11 cellular contexts compared by ENCODE assay signal in the genomic region with DNA sequence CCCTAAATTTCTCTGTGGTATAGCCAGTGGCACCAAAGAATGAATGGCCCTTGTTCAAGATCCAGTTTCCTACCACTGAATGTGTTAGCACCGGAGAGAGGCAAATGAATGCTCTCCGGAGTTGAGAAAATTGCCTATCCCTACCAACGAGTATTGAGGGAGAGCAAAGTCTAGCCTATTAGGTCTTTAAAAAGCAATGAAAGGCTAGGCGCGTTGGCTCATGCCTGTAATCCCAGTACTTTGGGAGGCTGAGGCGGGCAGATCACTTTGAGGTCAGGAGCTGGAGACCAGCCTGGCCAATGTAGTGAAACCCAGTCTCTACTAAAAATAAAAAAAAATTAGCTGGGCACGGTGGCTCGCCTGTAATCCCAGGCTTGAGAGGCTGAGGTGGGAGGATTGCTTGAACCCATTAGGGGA. TPM values are rescaled to one million over a fixed set of nuclear protein-coding genes. Genes with fewer than 3 reads are reported as not detected.
DNase-seq lines count a peak whose midpoint lies in the region; ATAC-seq, FAIRE-seq and TF ChIP-seq lines count a peak whose summit lies in the region.
"Had no signal": no experiment of that assay in that cellular context is flagged by ENCODE, and none has a peak within 500 bp of the region (broad histone marks: within the 10 kb centered on the region; RNA-seq: fewer than 3 reads in every experiment).

No MANE protein-coding gene starts in this region.

- no peak for TF ChIP-seq POLR2A in spleen (IDR thresholded peaks at IDR 0.05)

- peak overlapping the region; percentile 92 for H2AFZ ChIP-seq in astrocyte (ENCODE audit: low read depth, low read length)

- peaks cover 0 to 2% of the 10 kb centered on the region in 2 donors for H3K36me3 Mint-ChIP-seq in CD14-positive monocyte
- H3K36me3 Mint-ChIP-seq in astrocyte (ENCODE audit: low read depth, unreplicated experiment) = peaks cover 4% of the 10 kb centered on the region
- H3K36me3 Mint-ChIP-seq in naive B cell = no peaks in the 10 kb centered on the region

- H3K4me3 ChIP-seq in HAP-1 (peak overlapping the region; percentile 51), astrocyte (ENCODE audit: insufficient read depth, low read depth, low read length) (no peak overlapping the region), spleen (peak overlapping the region in 2 of 8 donors; percentile 54 to 79)

- H3K27me3 ChIP-seq in HAP-1 (ENCODE audit: low read depth) (no peaks in the 10 kb centered on the region), astrocyte (ENCODE audit: insufficient read depth, low read length) (peaks cover 5% of the 10 kb centered on the region), spleen (replicated peaks in 1 of 7) (peaks cover 0 to 28% (median 7%) of the 10 kb centered on the region in 7 donors)

- in situ Hi-C loops in HAP-1 (cut with MboI; ENCODE audit: low sequenced_read_pairs) = no loop called here

- peaks cover 4% of the 10 kb centered on the region for H3K79me2 ChIP-seq in astrocyte (ENCODE audit: insufficient read depth, low read length)

- H3K36me3 ChIP-seq in HAP-1 (replicated peaks) (no peaks in the 10 kb centered on the region), astrocyte (ENCODE audit: insufficient read depth, low read length) (no peaks in the 10 kb centered on the region), spleen (no peaks in the 10 kb centered on the region)
- H3K36me3 ChIP-seq: esophagus muscularis mucosa had no signal

- no peak for ATAC-seq in naive B cell (ENCODE audit: low read depth in 2 of 2)
- ATAC-seq in GM18519 (IDR thresholded peaks at IDR 0.05; ENCODE audit: low FRiP score, unreplicated experiment) = no peak

- POLR2A ChIA-PET in HEK293T (lab: Yijun Ruan, JAX) = interaction anchor here (1.3 kb wide), 1 partner anchor 14 kb away, joined by 4 read pairs; no protein-coding TSS in a partner anchor

- H3K9ac ChIP-seq in astrocyte (ENCODE audit: low read length) = no peak overlapping the region

- WGBS in spleen, 5 donors = 81 to 92% (median 89%) methylated on average over 8 of the region's 8 CpGs

- H3K9me3 ChIP-seq in HAP-1 (no peaks in the 10 kb centered on the region), astrocyte (ENCODE audit: insufficient read depth, low read depth, low read length) (no peaks in the 10 kb centered on the region), spleen (no peaks in the 10 kb centered on the region)
- H3K9me3 ChIP-seq: esophagus muscularis mucosa had no signal

- CTCF ChIA-PET in HEK293T (lab: Yijun Ruan, JAX) = no interaction called here

- peaks cover 21% of the 10 kb centered on the region for H3K4me1 ChIP-seq in HAP-1
- H3K4me1 ChIP-seq in astrocyte (ENCODE audit: insufficient read depth, low read length) = peaks cover 19% of the 10 kb centered on the region
- H3K4me1 ChIP-seq in spleen = peaks cover 0 to 24% (median 15%) of the 10 kb centered on the region in 6 donors

- peak overlapping the region; percentile 93 for H3K4me2 ChIP-seq in astrocyte (ENCODE audit: low read length)

- peak overlapping the region; percentile 85 for H3K4me3 Mint-ChIP-seq in CD14-positive monocyte
- H3K4me3 Mint-ChIP-seq in astrocyte (ENCODE audit: unreplicated experiment) = peak overlapping the region; percentile 85
- H3K4me3 Mint-ChIP-seq in naive B cell = peak overlapping the region; percentile 82 to 92 (median 86)

- H3K27ac ChIP-seq in astrocyte (ENCODE audit: low read depth, low read length) = no peak overlapping the region
- H3K27ac ChIP-seq in spleen = no peak overlapping the region
- H3K27ac ChIP-seq: esophagus muscularis mucosa had no signal

- intact Hi-C loops in CD14-positive monocyte (cut with micrococcal nuclease) = no loop called here
- intact Hi-C loops in spleen (cut with DNase I; ENCODE audit: low total_unique reads) = no loop called here

- peaks cover 12% of the 10 kb centered on the region for H3K4me1 Mint-ChIP-seq in CD14-positive monocyte
- peaks cover 25% of the 10 kb centered on the region for H3K4me1 Mint-ChIP-seq in astrocyte (ENCODE audit: low read depth, unreplicated experiment)
- H3K4me1 Mint-ChIP-seq in naive B cell = peaks cover 0 to 13% (median 3%) of the 10 kb centered on the region in 3 donors

- peaks cover 0 to 7% (median 7%) of the 10 kb centered on the region in 7 donors for H3K9me3 Mint-ChIP-seq in CD14-positive monocyte
- H3K9me3 Mint-ChIP-seq in astrocyte (ENCODE audit: unreplicated experiment) = no peaks in the 10 kb centered on the region
- H3K9me3 Mint-ChIP-seq in naive B cell = no peaks in the 10 kb centered on the region

- H3K27ac Mint-ChIP-seq in CD14-positive monocyte (no peak overlapping the region), astrocyte (ENCODE audit: unreplicated experiment) (no peak overlapping the region), naive B cell (no peak overlapping the region)

- peaks cover 40 to 72% (median 59%) of the 10 kb centered on the region in 3 donors for H3K27me3 Mint-ChIP-seq in CD14-positive monocyte (ENCODE audit: low read depth in 3 of 3)
- peaks cover 3% of the 10 kb centered on the region for H3K27me3 Mint-ChIP-seq in astrocyte (ENCODE audit: low read depth, unreplicated experiment)
- H3K27me3 Mint-ChIP-seq in naive B cell = peaks cover 8 to 14% (median 9%) of the 10 kb centered on the region in 3 donors

- no peak for TF ChIP-seq CTCF in CD14-positive monocyte (IDR thresholded peaks at IDR 0.05)
- no peak for TF ChIP-seq CTCF in astrocyte (IDR thresholded peaks at IDR 0.05; ENCODE audit: insufficient read depth, low read depth, low read length)
- no peak for TF ChIP-seq CTCF in spleen (IDR thresholded peaks at IDR 0.05 in 8 of 11, conservative IDR thresholded peaks at IDR 0.05 in 3 of 11)

- H4K20me1 ChIP-seq in astrocyte (ENCODE audit: insufficient read depth, low read length) = peaks cover 28% of the 10 kb centered on the region

- DNase-seq in CD14-positive monocyte (ENCODE audit: low spot score) = no peak
- no peak for DNase-seq in HAP-1 (ENCODE audit: low spot score in 2 of 2)
- no peak for DNase-seq in astrocyte (ENCODE audit: low read depth)
- no peak for DNase-seq in naive B cell
- no peak for DNase-seq in NCI-H128 (lab: John Stamatoyannopoulos, UW; ENCODE audit: unreplicated experiment)
- DNase-seq in HEK293T (ENCODE audit: extremely low spot score) = no peak
- no peak for DNase-seq in spleen
- DNase-seq: NCI-H226 had no signal

- FAIRE-seq in astrocyte (lab: Jason Lieb, UNC) = no peak

TF ChIP-seq in HEK293T, 16 proteins besides CTCF, POLR2A, EP300 and RAD21:
- TF ChIP-seq L3MBTL2 (conservative IDR thresholded peaks at IDR 0.05) (no peak), ELF4 (IDR thresholded peaks at IDR 0.05) (no peak)
- TF ChIP-seq, protein P1, sequence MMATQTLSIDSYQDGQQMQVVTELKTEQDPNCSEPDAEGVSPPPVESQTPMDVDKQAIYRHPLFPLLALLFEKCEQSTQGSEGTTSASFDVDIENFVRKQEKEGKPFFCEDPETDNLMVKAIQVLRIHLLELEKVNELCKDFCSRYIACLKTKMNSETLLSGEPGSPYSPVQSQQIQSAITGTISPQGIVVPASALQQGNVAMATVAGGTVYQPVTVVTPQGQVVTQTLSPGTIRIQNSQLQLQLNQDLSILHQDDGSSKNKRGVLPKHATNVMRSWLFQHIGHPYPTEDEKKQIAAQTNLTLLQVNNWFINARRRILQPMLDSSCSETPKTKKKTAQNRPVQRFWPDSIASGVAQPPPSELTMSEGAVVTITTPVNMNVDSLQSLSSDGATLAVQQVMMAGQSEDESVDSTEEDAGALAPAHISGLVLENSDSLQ (IDR thresholded peaks at IDR 0.05) = no peak

RNA-seq across cellular contexts. Expression of a gene that starts 0.9 kb away (rescaled TPM):
- polyA plus RNA-seq in CD14-positive monocyte (under 1 TPM; 0.09 to 0.14 TPM), naive B cell (ENCODE audit: low read depth in 6 of 6) (1 to 10 TPM in 1 of 6 donors, under 1 TPM in 5; 0.25 to 1.9 (median 0.94) TPM), spleen (1 to 10 TPM; 1.2 to 1.8 (median 1.5) TPM)
- total RNA-seq in astrocyte (32.1 and 36.3 TPM in 2 replicates), spleen (1 to 10 TPM; 1.3 to 7.0 (median 2.9) TPM)

RNA-seq across cellular contexts. Expression of a gene that starts 13.7 kb away (rescaled TPM):
- polyA plus RNA-seq in CD14-positive monocyte (10 to 100 TPM; 12.3 to 14.2 TPM), naive B cell (ENCODE audit: low read depth in 6 of 6) (1 to 10 TPM; 1.6 to 3.6 (median 2.3) TPM), spleen (1 to 10 TPM; 4.7 to 4.9 (median 4.9) TPM)
- total RNA-seq in astrocyte (19.9 and 20.0 TPM in 2 replicates), spleen (10 to 100 TPM in 5 of 7 donors, 1 to 10 TPM in 2; 9.5 to 17.0 (median 11.9) TPM)

RNA-seq across cellular contexts. Expression of a gene that starts 30.5 kb away (rescaled TPM):
- polyA plus RNA-seq in CD14-positive monocyte (not detected), naive B cell (ENCODE audit: low read depth in 6 of 6) (not detected), spleen (under 1 TPM in 1 of 3 donors, not detected in 2; 0.26 TPM)
- total RNA-seq in astrocyte (not detected in 2 replicates), spleen (not detected)
- total RNA-seq: esophagus muscularis mucosa, HT1080 had no signal

RNA-seq across cellular contexts. Expression of a gene that starts 58.8 kb away (rescaled TPM):
- polyA plus RNA-seq in CD14-positive monocyte (10 to 100 TPM; 81.2 to 98.3 TPM), naive B cell (ENCODE audit: low read depth in 6 of 6) (100 to 1,000 TPM; 101 to 151 (median 133) TPM), spleen (10 to 100 TPM; 34.0 to 41.3 (median 40.7) TPM)
- total RNA-seq in astrocyte (45.3 and 48.1 TPM in 2 replicates), spleen (100 to 1,000 TPM in 3 of 7 donors, 10 to 100 TPM in 4; 59.2 to 135 (median 81.3) TPM)
